Comparison of ENCODE assay signal across 9 cellular contexts in genomic region chr12:89863332-89863938, GRCh38.
DNase-seq lines count a peak whose midpoint lies in the region; ATAC-seq, FAIRE-seq and TF ChIP-seq lines count a peak whose summit lies in the region.
"Had no signal": no experiment of that assay in that cellular context is flagged by ENCODE, and none has a peak within 500 bp of the region (broad histone marks: within the 10 kb centered on the region; RNA-seq: fewer than 3 reads in every experiment).

No MANE protein-coding gene starts in this region.

- H3K4me3 ChIP-seq in dorsolateral prefrontal cortex = peak overlapping the region in 1 of 59 donors; percentile 9
- H3K4me3 ChIP-seq in small intestine (ENCODE audit: low read depth in 1 of 2, low read length in 2 of 2) = no peak overlapping the region
- H3K4me3 ChIP-seq: SK-N-MC had no signal

- H3K27me3 ChIP-seq in dorsolateral prefrontal cortex = no peaks in the 10 kb centered on the region
- no peaks in the 10 kb centered on the region for H3K27me3 ChIP-seq in small intestine (ENCODE audit: control insufficient read depth in 2 of 2, insufficient read depth in 2 of 2, low read length in 2 of 2)

- no peak for TF ChIP-seq CTCF in dorsolateral prefrontal cortex (IDR thresholded peaks at IDR 0.05 in 54 of 56, conservative IDR thresholded peaks at IDR 0.05 in 2 of 56; ENCODE audit: low read depth in 1 of 56, partially characterized antibody in 56 of 56)

- ATAC-seq in GM19025 (IDR thresholded peaks at IDR 0.05; ENCODE audit: low read depth, unreplicated experiment) (peak; percentile 58), HG03025 (IDR thresholded peaks at IDR 0.05; ENCODE audit: low FRiP score, unreplicated experiment) (peak; percentile 84)

- no peaks in the 10 kb centered on the region for H3K36me3 ChIP-seq in small intestine (ENCODE audit: control insufficient read depth in 2 of 2, insufficient read depth in 2 of 2, low read length in 2 of 2)

- H3K9me3 ChIP-seq in small intestine (ENCODE audit: control insufficient read depth, low read depth) = no peaks in the 10 kb centered on the region

- no peak for FAIRE-seq in small intestine (lab: Jason Lieb, UNC)

- WGBS in small intestine, 3 donors = 57 to 83% (median 61%) methylated on average over 9 of the region's 9 CpGs

- H3K4me1 ChIP-seq in small intestine (ENCODE audit: control insufficient read depth in 2 of 2, insufficient read depth in 1 of 2, low read depth in 1 of 2, low read length in 1 of 2) = no peaks in the 10 kb centered on the region

- intact Hi-C loops in dorsolateral prefrontal cortex (cut with DNase I) = no loop called here

- DNase-seq in T-helper 2 cell (peak in 4 of 5 experiments; percentile 25 to 95 (median 68)), dorsolateral prefrontal cortex (peak in 1 of 10 donors; percentile 12), small intestine (no peak), GM19240 (ENCODE audit: insufficient read length, low spot score) (no peak), SW480 (ENCODE audit: low spot score) (no peak), EL (no peak)

- peak overlapping the region in 55 of 59 donors; percentile 21 to 92 (median 73) for H3K27ac ChIP-seq in dorsolateral prefrontal cortex
- peak overlapping the region; percentile 14 to 86 for H3K27ac ChIP-seq in small intestine (ENCODE audit: low read depth in 1 of 2, low read length in 1 of 2)
- H3K27ac ChIP-seq: SK-N-MC had no signal

Comparison
In these comparisons a context has a peak if more than half of its experiments do, and no peak if none do; other contexts are left out.
1. DNase-seq: peak in T-helper 2 cell (4 of 5); none in small intestine (single experiment), GM19240 (single experiment), SW480 (single experiment) and EL (single experiment).